Comparison of ENCODE assay signal across 12 cellular contexts in the genomic region with DNA sequence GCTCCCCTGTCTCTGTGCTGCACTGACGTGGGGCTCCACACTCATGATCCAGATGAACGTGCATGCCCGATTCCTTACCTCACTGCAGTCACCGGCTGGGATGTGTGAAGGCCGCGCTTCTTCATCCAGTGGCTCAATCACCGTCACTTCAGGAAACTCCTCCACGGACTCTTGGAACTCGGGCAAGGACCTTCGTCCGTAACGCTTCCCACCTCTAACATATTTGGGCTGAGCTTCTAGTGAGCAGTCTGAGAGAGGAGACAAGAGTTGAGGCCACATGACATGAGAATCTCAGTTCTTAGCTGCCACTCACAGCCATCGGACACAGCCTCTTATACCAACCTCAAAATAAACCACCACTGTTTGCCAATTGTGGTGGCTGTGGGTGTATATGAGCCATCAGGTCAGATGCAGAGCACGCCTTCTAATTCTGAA. TPM values are rescaled to one million over a fixed set of nuclear protein-coding genes. Genes with fewer than 3 reads are reported as not detected.
DNase-seq lines count a peak whose midpoint lies in the region; ATAC-seq and TF ChIP-seq lines count a peak whose summit lies in the region.
"Had no signal": no experiment of that assay in that cellular context is flagged by ENCODE, and none has a peak within 500 bp of the region (broad histone marks: within the 10 kb centered on the region; RNA-seq: fewer than 3 reads in every experiment).

No MANE protein-coding gene starts in this region.

- no peak for DNase-seq in activated naive CD4-positive, alpha-beta T cell treated with anti-CD3 and anti-CD28 coated beads, Interleukin-2, amount 50 U/mL, for 72 hours (ENCODE audit: low spot score in 2 of 2)
- no peak for DNase-seq in naive B cell
- no peak for DNase-seq in ACHN
- DNase-seq in GM23338 (ENCODE audit: low spot score), result no peak
- DNase-seq in NCI-H187 (lab: John Stamatoyannopoulos, UW), result no peak
- DNase-seq: activated T-cell treated with anti-CD3 and anti-CD28 coated beads, Interleukin-2, amount 50 U/mL, for 4 hours; PC-9; testis had no signal

- in situ Hi-C loops in GM18951 (cut with MboI; ENCODE audit: low sequenced_read_pairs, unreplicated experiment) (no loop called here), ACHN (cut with HindIII; ENCODE audit: low pct_ligation_motif_present, low pct_unique_long_range_greater_than_20kb, low sequenced_read_pairs) (no loop called here)

- no peak for TF ChIP-seq EP300 in gastroesophageal sphincter (IDR thresholded peaks at IDR 0.05)

- peaks cover 81 to 97% (median 90%) of the 10 kb centered on the region in 3 donors for H3K4me1 Mint-ChIP-seq in naive B cell
- peaks cover 13% of the 10 kb centered on the region; the same call in 2 of the 3 replicates for H3K4me1 Mint-ChIP-seq in GM23338

- H3K27ac Mint-ChIP-seq in activated naive CD4-positive, alpha-beta T cell treated with anti-CD3 and anti-CD28 coated beads, Interleukin-2, amount 50 U/mL, for 72 hours, result peak overlapping the region; percentile 79 to 84
- H3K27ac Mint-ChIP-seq in naive B cell (peak overlapping the region; percentile 45 to 99 (median 86)), GM23338 (no peak overlapping the region)

- H3K27me3 ChIP-seq in DOHH2 (ENCODE audit: control insufficient read depth, low read length) (no peaks in the 10 kb centered on the region), GM23338 (ENCODE audit: insufficient read depth) (no peaks in the 10 kb centered on the region), gastroesophageal sphincter (no peaks in the 10 kb centered on the region)
- H3K27me3 ChIP-seq: cardiac muscle cell, testis had no signal

- no peaks in the 10 kb centered on the region for H4K20me1 ChIP-seq in DOHH2 (ENCODE audit: control insufficient read depth, insufficient read depth, low read depth, low read length)
- no peaks in the 10 kb centered on the region for H4K20me1 ChIP-seq in GM23338 (replicated peaks; ENCODE audit: insufficient read depth)

- TF ChIP-seq POLR2A in GM18951 (IDR thresholded peaks at IDR 0.05; ENCODE audit: extremely low read depth, insufficient read depth, insufficient read length) (peak; percentile 22), gastroesophageal sphincter (IDR thresholded peaks at IDR 0.05) (no peak)

- peaks cover 55% of the 10 kb centered on the region for H3K79me2 ChIP-seq in DOHH2 (ENCODE audit: control insufficient read depth, low read length)
- H3K79me2 ChIP-seq in GM23338 (replicated peaks; ENCODE audit: insufficient read depth), result no peaks in the 10 kb centered on the region

- H3K9me3 ChIP-seq in DOHH2 (ENCODE audit: control insufficient read depth, insufficient read depth, low read length) (no peaks in the 10 kb centered on the region), gastroesophageal sphincter (no peaks in the 10 kb centered on the region)
- H3K9me3 ChIP-seq: testis had no signal

- peaks cover 0 to 24% of the 10 kb centered on the region in 2 donors for H3K36me3 Mint-ChIP-seq in activated naive CD4-positive, alpha-beta T cell treated with anti-CD3 and anti-CD28 coated beads, Interleukin-2, amount 50 U/mL, for 72 hours
- peaks cover 0 to 5% of the 10 kb centered on the region in 2 donors for H3K36me3 Mint-ChIP-seq in naive B cell
- no peaks in the 10 kb centered on the region; the same call in 1 of the 3 replicates for H3K36me3 Mint-ChIP-seq in GM23338 (ENCODE audit: low read depth)

- peak overlapping the region; percentile 74 for H3K4me3 ChIP-seq in DOHH2 (ENCODE audit: low read length)
- no peak overlapping the region for H3K4me3 ChIP-seq in GM23338
- no peak overlapping the region for H3K4me3 ChIP-seq in gastroesophageal sphincter
- H3K4me3 ChIP-seq: cardiac muscle cell, PC-9, testis had no signal

- no peaks in the 10 kb centered on the region for H3K9me3 Mint-ChIP-seq in activated naive CD4-positive, alpha-beta T cell treated with anti-CD3 and anti-CD28 coated beads, Interleukin-2, amount 50 U/mL, for 72 hours
- H3K9me3 Mint-ChIP-seq in naive B cell (no peaks in the 10 kb centered on the region), GM23338 (no peaks in the 10 kb centered on the region)
- H3K9me3 Mint-ChIP-seq: activated T-cell treated with anti-CD3 and anti-CD28 coated beads, Interleukin-2, amount 50 U/mL, for 4 hours had no signal

- H3K4me1 ChIP-seq in DOHH2 (ENCODE audit: control insufficient read depth, low read length) (peaks cover 100% of the 10 kb centered on the region), GM23338 (ENCODE audit: insufficient read depth) (peaks cover 11% of the 10 kb centered on the region; the same call in 1 of the 2 replicates), gastroesophageal sphincter (peaks cover 0 to 8% (median 0%) of the 10 kb centered on the region in 3 donors)
- H3K4me1 ChIP-seq: testis had no signal

- H3K9me2 ChIP-seq in DOHH2 (replicated peaks; ENCODE audit: control insufficient read depth, low read length) (no peaks in the 10 kb centered on the region), GM23338 (ENCODE audit: insufficient read depth) (no peaks in the 10 kb centered on the region)

- H2AFZ ChIP-seq in GM23338, result no peak overlapping the region
- H2AFZ ChIP-seq: PC-9 had no signal

- H3F3A ChIP-seq in DOHH2 (ENCODE audit: control insufficient read depth, insufficient read depth) (peaks cover 59% of the 10 kb centered on the region), GM23338 (replicated peaks; ENCODE audit: low read depth) (no peaks in the 10 kb centered on the region)

- H3K4me2 ChIP-seq in DOHH2 (ENCODE audit: low read length) (peak overlapping the region; percentile 98), GM23338 (no peak overlapping the region)
- H3K4me2 ChIP-seq: PC-9 had no signal

- H3K36me3 ChIP-seq in DOHH2 (ENCODE audit: control insufficient read depth, low read length), result peaks cover 61% of the 10 kb centered on the region
- no peaks in the 10 kb centered on the region for H3K36me3 ChIP-seq in GM23338 (ENCODE audit: insufficient read depth)
- peaks cover 0 to 39% of the 10 kb centered on the region in 2 donors for H3K36me3 ChIP-seq in gastroesophageal sphincter

- TF ChIP-seq CTCF in DOHH2 (IDR thresholded peaks at IDR 0.05; ENCODE audit: low read depth, low read length, poor library complexity, severe bottlenecking), result no peak
- TF ChIP-seq CTCF in GM23338 (conservative IDR thresholded peaks at IDR 0.05; ENCODE audit: low read depth in 2 of 2), result no peak
- TF ChIP-seq CTCF in gastroesophageal sphincter (IDR thresholded peaks at IDR 0.05), result no peak

- H3K27ac ChIP-seq in DOHH2 (ENCODE audit: low read depth, low read length), result peak overlapping the region; percentile 94
- H3K27ac ChIP-seq in GM23338 (ENCODE audit: low read depth), result no peak overlapping the region
- no peak overlapping the region for H3K27ac ChIP-seq in gastroesophageal sphincter
- H3K27ac ChIP-seq: cardiac muscle cell, PC-9, testis had no signal

- H3K4me3 Mint-ChIP-seq in naive B cell, result peak overlapping the region in 7 of 8 donors; percentile 60 to 90 (median 75)
- no peak overlapping the region for H3K4me3 Mint-ChIP-seq in GM23338

- ATAC-seq in activated naive CD4-positive, alpha-beta T cell treated with anti-CD3 and anti-CD28 coated beads, Interleukin-2, amount 50 U/mL, for 72 hours, result peak; percentile 32 to 41
- ATAC-seq in naive B cell (ENCODE audit: low read depth in 2 of 2), result no peak
- ATAC-seq in GM23338, result no peak
- no peak for ATAC-seq in gastroesophageal sphincter

- H3K27me3 Mint-ChIP-seq in naive B cell (no peaks in the 10 kb centered on the region), GM23338 (ENCODE audit: insufficient read depth, low read depth, poor library complexity) (peaks cover 2% of the 10 kb centered on the region)

- WGBS in gastroesophageal sphincter (ENCODE audit: low coverage in 1 of 2), 2 donors, result 82 to 90% methylated on average over 2 to 7 of the region's 14 CpGs

RNA-seq across cellular contexts. Expression of gene NIN, which starts 38.3 kb away (rescaled TPM):
- 10 to 100 TPM; 29.5 to 61.4 TPM for total RNA-seq in activated naive CD4-positive, alpha-beta T cell treated with anti-CD3 and anti-CD28 coated beads, Interleukin-2, amount 50 U/mL, for 72 hours
- polyA plus RNA-seq in naive B cell (ENCODE audit: low read depth in 6 of 6), result 100 to 1,000 TPM in 1 of 6 donors, 10 to 100 TPM in 5; 20.2 to 100 (median 51.1) TPM
- 12.9 and 17.4 TPM in 2 replicates for total RNA-seq in GM23338 (2014; rRNA removed; shearing (Covaris generic))
- 6.2 and 7.4 TPM in 2 replicates for polyA plus RNA-seq in GM23338 (2016; fragmentation: Nextera tagmentation; extraction: Ambion mirVana)
- total RNA-seq in gastroesophageal sphincter, result 10 to 100 TPM; 30.2 to 43.1 (median 38.6) TPM

Comparison
In these comparisons a context has a peak if more than half of its experiments do, and no peak if none do; other contexts are left out.
1. ATAC-seq: peak in activated naive CD4-positive, alpha-beta T cell treated with anti-CD3 and anti-CD28 coated beads, Interleukin-2, amount 50 U/mL, for 72 hours (2 of 2); none in naive B cell (0 of 2), GM23338 (single experiment) and gastroesophageal sphincter (single experiment).